ENCODE assay signal across 16 cellular contexts in the genomic region with DNA sequence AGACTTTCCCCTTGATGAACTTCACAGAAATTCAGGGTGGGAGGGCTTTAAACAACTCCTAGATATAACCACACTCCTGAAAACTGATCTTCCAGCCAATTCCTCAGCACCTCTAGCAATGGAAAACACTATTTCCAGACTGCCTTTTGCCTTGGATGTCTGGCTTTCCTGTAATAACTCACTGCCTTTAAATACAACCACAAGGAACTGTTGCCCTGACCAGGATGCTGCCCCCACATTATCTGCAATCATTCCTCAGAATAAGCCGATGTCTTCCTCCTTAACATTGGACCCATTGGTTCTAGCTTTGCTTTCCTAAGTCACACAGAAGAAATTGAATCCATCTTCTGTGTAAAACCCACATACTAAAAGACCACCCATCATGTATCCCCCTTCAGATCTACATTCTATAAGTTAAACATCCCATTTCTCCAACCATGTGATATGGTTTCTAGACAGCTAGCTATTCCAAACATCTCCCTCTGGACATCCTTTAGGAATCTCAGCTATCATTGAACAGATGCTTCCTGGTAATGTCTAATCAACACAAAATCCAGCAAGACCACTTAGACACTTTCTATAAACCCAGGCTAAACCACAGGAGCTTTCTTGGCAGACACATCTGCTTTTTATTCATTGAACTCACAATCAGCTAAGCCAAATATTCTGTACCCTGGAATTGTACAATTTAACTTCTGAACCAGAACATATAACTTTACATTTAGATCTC.
"Had no signal": no experiment of that assay in that cellular context is flagged by ENCODE, and none has a peak within 500 bp of the region (broad histone marks: within the 10 kb centered on the region; RNA-seq: fewer than 3 reads in every experiment).

No MANE protein-coding gene starts in this region.

- H3K27me3 ChIP-seq: tibial artery, uterus had no signal

- H3K36me3 ChIP-seq: lower lobe of right lung, tibial artery, uterus had no signal

- H3K4me3 ChIP-seq: lower lobe of right lung, tibial artery, uterus had no signal

- H3K27ac ChIP-seq: epithelial cell of prostate, lower lobe of right lung, tibial artery, uterus, VCaP had no signal

- H3K4me1 ChIP-seq: lower lobe of right lung, tibial artery, uterus had no signal

- H3K9me3 ChIP-seq: lower lobe of right lung, tibial artery, uterus had no signal

- DNase-seq: activated CD4-positive, alpha-beta T cell treated with anti-CD3 and anti-CD28 coated beads for 4 hours; activated CD8-positive, alpha-beta memory T cell treated with anti-CD3 and anti-CD28 coated beads, Interleukin-2, amount 50 U/mL, for 48 hours; activated CD8-positive, alpha-beta T cell treated with anti-CD3 and anti-CD28 coated beads for 36 hours; activated naive CD4-positive, alpha-beta T cell treated with Interleukin-2 at 50 U/mL for 16 hours; activated naive CD8-positive, alpha-beta T cell treated with anti-CD3 and anti-CD28 coated beads, Interleukin-2, amount 50 U/mL, for 24 hours; cerebellar nuclear complex; effector memory CD8-positive, alpha-beta T cell; glutamatergic neuron; left cardiac atrium; lower lobe of right lung; naive thymus-derived CD4-positive, alpha-beta T cell; tibial artery; uterus had no signal

- ATAC-seq: activated CD8-positive, alpha-beta T cell treated with anti-CD3 and anti-CD28 coated beads for 36 hours; activated naive CD8-positive, alpha-beta T cell treated with anti-CD3 and anti-CD28 coated beads, Interleukin-2, amount 50 U/mL, for 24 hours; effector memory CD8-positive, alpha-beta T cell; left cardiac atrium; lower lobe of right lung; naive thymus-derived CD4-positive, alpha-beta T cell; stimulated activated effector memory CD8-positive, alpha-beta T cell treated with anti-CD3 and anti-CD28 coated beads, Interleukin-12 subunit alpha, Interleukin-12 subunit beta, amount 100 ng/mL, for 72 hours had no signal
